ENCODE assay signal across 13 cellular contexts in genomic region chr5:119336846-119337564, GRCh38. TPM values are rescaled to one million over a fixed set of nuclear protein-coding genes. Genes with fewer than 3 reads are reported as not detected.
A peak's percentile ranks its signal among the peaks of the same experiment; 100 is the strongest.
DNase-seq lines count a peak whose midpoint lies in the region; ATAC-seq and TF ChIP-seq lines count a peak whose summit lies in the region.
"Had no signal": no experiment of that assay in that cellular context is flagged by ENCODE, and none has a peak within 500 bp of the region (broad histone marks: within the 10 kb centered on the region; RNA-seq: fewer than 3 reads in every experiment).

No MANE protein-coding gene starts in this region.

- H3K27me3 Mint-ChIP-seq in type B pancreatic cell = no peaks in the 10 kb centered on the region

- H3K4me1 Mint-ChIP-seq in type B pancreatic cell (ENCODE audit: unreplicated experiment) = peaks cover 16% of the 10 kb centered on the region

- H3K36me3 ChIP-seq in BLaER1 = no peaks in the 10 kb centered on the region
- H3K36me3 ChIP-seq in DND-41 (ENCODE audit: insufficient read depth, low read length) = peaks cover 11% of the 10 kb centered on the region
- peaks cover 3% of the 10 kb centered on the region for H3K36me3 ChIP-seq in OCI-LY3 (replicated peaks; ENCODE audit: low read depth, low read length)
- no peaks in the 10 kb centered on the region for H3K36me3 ChIP-seq in hepatocyte (replicated peaks; ENCODE audit: insufficient read depth, low read depth)
- H3K36me3 ChIP-seq: ascending aorta had no signal

- H3K27ac ChIP-seq in BLaER1 = peak overlapping the region; percentile 93
- peak overlapping the region; percentile 63 for H3K27ac ChIP-seq in DND-41 (ENCODE audit: low read length)
- H3K27ac ChIP-seq in OCI-LY3 (ENCODE audit: low read length) = peak overlapping the region; percentile 4; the same call in 1 of the 2 replicates
- no peak overlapping the region for H3K27ac ChIP-seq in hepatocyte
- H3K27ac ChIP-seq: ascending aorta had no signal

- DNase-seq in DND-41 (no peak), erythroblast (lab: John Stamatoyannopoulos, UW) (peak; percentile 39 to 49), T-helper 9 cell (no peak), hepatocyte (ENCODE audit: low spot score) (no peak), type B pancreatic cell (ENCODE audit: extremely low spot score, unreplicated experiment) (no peak)
- DNase-seq: activated CD4-positive, alpha-beta T cell treated with anti-CD3 and anti-CD28 coated beads for 1 hour; NCI-H1694 treated with DMSO at 0.1 percent for 48 hours; retina had no signal

- peak overlapping the region; percentile 87 for H3K4me2 ChIP-seq in BLaER1
- no peak overlapping the region for H3K4me2 ChIP-seq in DND-41 (ENCODE audit: insufficient read depth, low read length)
- H3K4me2 ChIP-seq in OCI-LY3 (ENCODE audit: low read length) = peak overlapping the region; percentile 40
- no peak overlapping the region for H3K4me2 ChIP-seq in hepatocyte

- H3K4me3 ChIP-seq in BLaER1 (peak overlapping the region; percentile 40), DND-41 (ENCODE audit: low read depth in 1 of 2, low read length in 2 of 2) (no peak overlapping the region), OCI-LY3 (ENCODE audit: low read length) (no peak overlapping the region), hepatocyte (no peak overlapping the region)
- H3K4me3 ChIP-seq: ascending aorta had no signal

- H3K4me1 ChIP-seq in BLaER1 (peaks cover 98% of the 10 kb centered on the region), DND-41 (ENCODE audit: insufficient read depth, low read length) (peaks cover 84% of the 10 kb centered on the region), OCI-LY3 (ENCODE audit: low read length) (peaks cover 82% of the 10 kb centered on the region), hepatocyte (ENCODE audit: insufficient read depth) (peaks cover 4% of the 10 kb centered on the region)

- ATAC-seq in DND-41 (ENCODE audit: insufficient read depth, low read depth) = no peak
- no peak for ATAC-seq in HG02973 (IDR thresholded peaks at IDR 0.05; ENCODE audit: unreplicated experiment)

- 83% methylated on average over 3 of the region's 3 CpGs for WGBS in hepatocyte (ENCODE audit: low lambda C conversion rate, missing lambda C conversion rate)

- H3K27ac Mint-ChIP-seq in type B pancreatic cell = no peak overlapping the region

- H3K27me3 ChIP-seq in BLaER1 = no peaks in the 10 kb centered on the region
- no peaks in the 10 kb centered on the region for H3K27me3 ChIP-seq in DND-41 (ENCODE audit: insufficient read depth, low read length, poor library complexity)
- H3K27me3 ChIP-seq in OCI-LY3 (ENCODE audit: low read depth, low read length) = no peaks in the 10 kb centered on the region
- no peaks in the 10 kb centered on the region for H3K27me3 ChIP-seq in hepatocyte
- H3K27me3 ChIP-seq: ascending aorta had no signal

- TF ChIP-seq CTCF in DND-41 (IDR thresholded peaks at IDR 0.05; ENCODE audit: borderline replicate concordance, extremely low read depth, low read length, poor library complexity, severe bottlenecking) = no peak
- TF ChIP-seq CTCF in OCI-LY3 (IDR thresholded peaks at IDR 0.05; ENCODE audit: low read depth, low read length) = no peak
- TF ChIP-seq CTCF in hepatocyte (IDR thresholded peaks at IDR 0.05; ENCODE audit: poor library complexity) = no peak
- no peak for TF ChIP-seq CTCF in type B pancreatic cell (conservative IDR thresholded peaks at IDR 0.05)

- no peak for TF ChIP-seq POLR2A in erythroblast (IDR thresholded peaks at IDR 0.05; ENCODE audit: low read length)

- H3K9me3 Mint-ChIP-seq in type B pancreatic cell = peaks cover 4% of the 10 kb centered on the region
- H3K9me3 Mint-ChIP-seq: mesothelial cell of epicardium had no signal

- peaks cover 100% of the 10 kb centered on the region for H3K79me2 ChIP-seq in DND-41 (ENCODE audit: insufficient read depth, low read length)
- peaks cover 50% of the 10 kb centered on the region for H3K79me2 ChIP-seq in OCI-LY3 (ENCODE audit: low read length)
- H3K79me2 ChIP-seq in hepatocyte = peaks cover 9% of the 10 kb centered on the region

- H3K9ac ChIP-seq in BLaER1 = peak overlapping the region; percentile 70
- no peak overlapping the region for H3K9ac ChIP-seq in DND-41 (ENCODE audit: low read depth, low read length)
- no peak overlapping the region for H3K9ac ChIP-seq in OCI-LY3 (ENCODE audit: low read length)

- no peak overlapping the region for H3K4me3 Mint-ChIP-seq in type B pancreatic cell
- H3K4me3 Mint-ChIP-seq: mesothelial cell of epicardium had no signal

- no peaks in the 10 kb centered on the region for H3K9me2 ChIP-seq in hepatocyte (replicated peaks; ENCODE audit: insufficient read depth)

- no peaks in the 10 kb centered on the region for H3K9me3 ChIP-seq in BLaER1
- H3K9me3 ChIP-seq in DND-41 (ENCODE audit: insufficient read depth, low read length, severe bottlenecking) = no peaks in the 10 kb centered on the region
- H3K9me3 ChIP-seq in OCI-LY3 (ENCODE audit: insufficient read depth, low read length) = no peaks in the 10 kb centered on the region
- H3K9me3 ChIP-seq in hepatocyte (ENCODE audit: low read depth) = no peaks in the 10 kb centered on the region
- H3K9me3 ChIP-seq: ascending aorta had no signal

- no peak overlapping the region for H2AFZ ChIP-seq in DND-41 (ENCODE audit: low read depth, low read length)
- H2AFZ ChIP-seq in OCI-LY3 (ENCODE audit: low read depth, low read length) = no peak overlapping the region
- H2AFZ ChIP-seq in hepatocyte = no peak overlapping the region

- no peaks in the 10 kb centered on the region for H3K36me3 Mint-ChIP-seq in type B pancreatic cell
- H3K36me3 Mint-ChIP-seq: mesothelial cell of epicardium had no signal

- no peaks in the 10 kb centered on the region for H4K20me1 ChIP-seq in BLaER1
- H4K20me1 ChIP-seq in DND-41 (ENCODE audit: insufficient read depth, low read length) = peaks cover 31% of the 10 kb centered on the region
- H4K20me1 ChIP-seq in OCI-LY3 (ENCODE audit: insufficient read depth, low read length) = no peaks in the 10 kb centered on the region
- no peaks in the 10 kb centered on the region for H4K20me1 ChIP-seq in hepatocyte (ENCODE audit: insufficient read depth, poor library complexity, severe bottlenecking)

RNA-seq across cellular contexts. Expression of gene TNFAIP8, which starts 18.8 kb away (rescaled TPM):
- total RNA-seq in hepatocyte (33.9 and 37.6 TPM in 2 replicates), type B pancreatic cell (ENCODE audit: low replicate concordance) (11.8 and 17.3 TPM in 2 replicates)
- 18.3 and 23.4 TPM in 2 replicates for polyA plus RNA-seq in hepatocyte

Comparison
In these comparisons a context has a peak if more than half of its experiments do, and no peak if none do; other contexts are left out.
1. H3K4me2 ChIP-seq: peak in BLaER1 (single experiment) and OCI-LY3 (single experiment); none in DND-41 (single experiment) and hepatocyte (single experiment).
2. DNase-seq: peak in erythroblast (2 of 2); none in DND-41 (single experiment), T-helper 9 cell (single experiment), hepatocyte (single experiment) and type B pancreatic cell (single experiment).